9 cellular contexts compared by ENCODE assay signal in the genomic region with DNA sequence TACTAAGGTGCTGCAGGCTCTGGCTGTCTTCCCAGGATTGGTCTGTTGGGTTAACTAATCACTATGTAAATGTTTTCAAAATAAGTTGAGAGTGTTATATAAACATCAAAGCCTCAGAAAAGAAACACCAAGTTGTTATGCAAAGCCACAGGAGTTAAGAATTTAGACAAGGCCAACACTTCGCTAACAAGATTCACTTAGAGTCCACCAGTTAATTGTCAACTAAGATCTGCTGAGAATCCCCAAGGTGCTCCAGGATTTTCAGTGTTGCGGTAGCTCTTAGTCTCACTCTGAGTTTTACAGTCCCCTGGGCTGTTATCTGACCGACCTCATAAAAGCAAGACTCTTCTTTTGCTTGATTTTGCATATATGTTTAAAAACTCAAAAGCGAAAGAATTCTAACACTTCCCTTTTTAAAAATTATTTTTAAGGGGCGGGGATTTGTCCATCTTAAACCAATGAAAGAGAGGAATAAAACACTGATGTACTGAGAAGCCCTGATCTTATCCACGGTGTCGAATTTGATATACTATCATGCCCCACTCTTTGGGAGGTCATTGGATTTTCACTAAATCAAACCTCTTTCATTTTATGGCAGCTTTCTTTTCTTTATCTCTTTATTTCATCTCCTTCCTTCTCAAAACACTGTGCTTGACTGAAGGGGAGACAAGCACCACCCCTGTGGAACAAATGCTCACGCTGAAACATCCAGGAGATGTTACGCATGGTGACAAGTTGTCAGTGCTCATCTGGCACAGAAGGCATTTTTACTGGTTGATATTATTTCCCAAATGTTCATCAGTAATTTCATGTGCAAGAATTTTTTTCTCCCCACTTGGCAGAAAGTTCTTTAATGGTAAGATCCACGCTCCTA. TPM values are rescaled to one million over a fixed set of nuclear protein-coding genes. Genes with fewer than 3 reads are reported as not detected.
DNase-seq lines count a peak whose midpoint lies in the region; ATAC-seq and TF ChIP-seq lines count a peak whose summit lies in the region.
"Had no signal": no experiment of that assay in that cellular context is flagged by ENCODE, and none has a peak within 500 bp of the region (broad histone marks: within the 10 kb centered on the region; RNA-seq: fewer than 3 reads in every experiment).

No MANE protein-coding gene starts in this region.

- peaks cover 49% of the 10 kb centered on the region for H4K20me1 ChIP-seq in GM23338 (replicated peaks; ENCODE audit: insufficient read depth)
- peaks cover 30% of the 10 kb centered on the region; the same call in 1 of the 2 replicates for H4K20me1 ChIP-seq in OCI-LY7 (ENCODE audit: insufficient read depth, low read length)

- H3K4me3 Mint-ChIP-seq in GM23338, result no peak overlapping the region
- H3K4me3 Mint-ChIP-seq in progenitor cell of endocrine pancreas (ENCODE audit: low read depth), result no peak overlapping the region

- H4K91ac ChIP-seq in mesenchymal stem cell (ENCODE audit: low read length), result no peak overlapping the region

- DNase-seq in GM23338 (ENCODE audit: low spot score) (peak; percentile 23), OCI-LY7 (ENCODE audit: low spot score) (peak; percentile 50), mesenchymal stem cell (no peak), progenitor cell of endocrine pancreas (ENCODE audit: low spot score, unreplicated experiment) (no peak), brain microvascular endothelial cell (no peak), RPMI8226 (no peak)
- DNase-seq in stimulated activated CD4-positive, alpha-beta T cell treated with anti-CD3 and anti-CD28 coated beads, Interleukin-4, amount 100 ng/mL, for 1 hour, result no peak
- DNase-seq: left cardiac atrium had no signal

- H2AK5ac ChIP-seq in mesenchymal stem cell (ENCODE audit: low read length, severe bottlenecking), result no peak overlapping the region

- 63% methylated on average over 8 of the region's 10 CpGs for WGBS in mesenchymal stem cell

- H3K9me3 Mint-ChIP-seq in GM23338 (no peaks in the 10 kb centered on the region; the same call in 2 of the 3 replicates), progenitor cell of endocrine pancreas (ENCODE audit: low read depth) (no peaks in the 10 kb centered on the region)

- H3K27me3 Mint-ChIP-seq in GM23338 (ENCODE audit: insufficient read depth, low read depth, poor library complexity), result peaks cover 36% of the 10 kb centered on the region
- peaks cover 87% of the 10 kb centered on the region for H3K27me3 Mint-ChIP-seq in progenitor cell of endocrine pancreas

- H3K4me3 ChIP-seq in GM23338, result no peak overlapping the region
- H3K4me3 ChIP-seq in OCI-LY7 (ENCODE audit: low read depth, low read length, poor library complexity, severe bottlenecking), result peak overlapping the region; percentile 62
- peak overlapping the region in 1 of 2 experiments; percentile 62 for H3K4me3 ChIP-seq in mesenchymal stem cell (ENCODE audit: insufficient read depth in 1 of 2, low read depth in 1 of 2, low read length in 2 of 2)
- no peak overlapping the region for H3K4me3 ChIP-seq in brain microvascular endothelial cell (ENCODE audit: low read depth, low read length)

- H3K14ac ChIP-seq in mesenchymal stem cell (ENCODE audit: low read length in 2 of 2), result no peak overlapping the region

- H3K4me1 ChIP-seq in GM23338 (ENCODE audit: insufficient read depth), result peaks cover 62% of the 10 kb centered on the region
- H3K4me1 ChIP-seq in OCI-LY7 (ENCODE audit: insufficient read depth, low read length, poor library complexity, severe bottlenecking), result peaks cover 83% of the 10 kb centered on the region
- peaks cover 13% of the 10 kb centered on the region for H3K4me1 ChIP-seq in mesenchymal stem cell (ENCODE audit: control insufficient read depth, insufficient read depth, low read depth, low read length)

- H3F3A ChIP-seq in GM23338 (replicated peaks; ENCODE audit: low read depth), result peaks cover 7% of the 10 kb centered on the region; the same call in 1 of the 2 replicates

- POLR2A ChIA-PET in OCI-LY7 (lab: Charles Lee), result interaction anchor here (0.6 to 18.3 kb wide), 6 partner anchors 14 to 512 kb away, joined by 3 to 404 read pairs (median 20); a partner anchor contains a TSS

- H3K9me3 ChIP-seq in OCI-LY7 (ENCODE audit: low read length) (no peaks in the 10 kb centered on the region), mesenchymal stem cell (ENCODE audit: control insufficient read depth, low read length) (no peaks in the 10 kb centered on the region)

- H3K79me2 ChIP-seq in GM23338 (replicated peaks; ENCODE audit: insufficient read depth) (peaks cover 45% of the 10 kb centered on the region), OCI-LY7 (ENCODE audit: insufficient read depth, low read depth, low read length) (peaks cover 100% of the 10 kb centered on the region)

- no peak for TF ChIP-seq CTCF in GM23338 (conservative IDR thresholded peaks at IDR 0.05; ENCODE audit: low read depth in 2 of 2)
- no peak for TF ChIP-seq CTCF in OCI-LY7 (conservative IDR thresholded peaks at IDR 0.05; ENCODE audit: low read length)
- no peak for TF ChIP-seq CTCF in progenitor cell of endocrine pancreas (IDR thresholded peaks at IDR 0.05; ENCODE audit: unreplicated experiment)
- no peak for TF ChIP-seq CTCF in brain microvascular endothelial cell (IDR thresholded peaks at IDR 0.05; ENCODE audit: low read depth, low read length, missing control alignments)

- ATAC-seq in GM18867 (IDR thresholded peaks at IDR 0.05; ENCODE audit: unreplicated experiment) (peak; percentile 61), GM23338 (peak; percentile 51; the same call in 2 of the 3 replicates)

- H3K9me2 ChIP-seq in GM23338 (ENCODE audit: insufficient read depth) (no peaks in the 10 kb centered on the region), OCI-LY7 (ENCODE audit: insufficient read depth, low read length) (no peaks in the 10 kb centered on the region)

- peaks cover 3% of the 10 kb centered on the region; the same call in 2 of the 3 replicates for H3K36me3 Mint-ChIP-seq in GM23338 (ENCODE audit: low read depth)
- peaks cover 6% of the 10 kb centered on the region for H3K36me3 Mint-ChIP-seq in progenitor cell of endocrine pancreas (ENCODE audit: insufficient read depth)

- H2BK120ac ChIP-seq in mesenchymal stem cell (ENCODE audit: low read depth, low read length), result no peak overlapping the region

- CTCF ChIA-PET in OCI-LY7 (lab: Charles Lee; ENCODE audit: unreplicated experiment), result interaction anchor here (3.7 kb wide), 1 partner anchor 31 kb away, joined by 24 read pairs; no protein-coding TSS in a partner anchor

- BruUV-seq in OCI-LY7 (replicated peaks; lab: Mats Ljungman, UMichigan), result no TSS peak

- peaks cover 34% of the 10 kb centered on the region for H3K79me1 ChIP-seq in mesenchymal stem cell (replicated peaks; ENCODE audit: low read length, poor library complexity, severe bottlenecking)

- peak overlapping the region; percentile 71 for H3K9ac ChIP-seq in mesenchymal stem cell (ENCODE audit: low read length)

- intact Hi-C loops in OCI-LY7 (cut with micrococcal nuclease; ENCODE audit: unreplicated experiment), result loop anchor here (10.0 kb wide), 1 partner anchor 1229 kb away; a partner anchor contains a TSS

- H2BK12ac ChIP-seq in mesenchymal stem cell (ENCODE audit: low read length in 2 of 2), result no peak overlapping the region

- H3K27ac Mint-ChIP-seq in GM23338 (no peak overlapping the region), progenitor cell of endocrine pancreas (no peak overlapping the region)

- H2AFZ ChIP-seq in GM23338 (no peak overlapping the region), OCI-LY7 (ENCODE audit: low read length) (no peak overlapping the region; the same call in 1 of the 2 replicates), mesenchymal stem cell (ENCODE audit: low read depth, low read length) (no peak overlapping the region)

- in situ Hi-C loops in brain microvascular endothelial cell (cut with HindIII; ENCODE audit: low pct_ligation_motif_present, low sequenced_read_pairs), result no loop called here

- H4K8ac ChIP-seq in mesenchymal stem cell (ENCODE audit: low read length), result no peak overlapping the region

- H3K4me1 Mint-ChIP-seq in GM23338 (peaks cover 62% of the 10 kb centered on the region), progenitor cell of endocrine pancreas (ENCODE audit: low read depth) (peaks cover 29% of the 10 kb centered on the region)

- peaks cover 93% of the 10 kb centered on the region for H3K27me3 ChIP-seq in GM23338 (ENCODE audit: insufficient read depth)
- H3K27me3 ChIP-seq in mesenchymal stem cell (ENCODE audit: control insufficient read depth in 1 of 2, insufficient read depth in 1 of 2, low read length in 2 of 2), result no peaks in the 10 kb centered on the region
- no peaks in the 10 kb centered on the region for H3K27me3 ChIP-seq in brain microvascular endothelial cell (replicated peaks)

- H3K23ac ChIP-seq in mesenchymal stem cell (ENCODE audit: low read length in 2 of 2), result no peak overlapping the region

- H2BK5ac ChIP-seq in mesenchymal stem cell (ENCODE audit: low read depth, low read length, poor library complexity, severe bottlenecking), result no peak overlapping the region

- H3K27ac ChIP-seq in GM23338 (ENCODE audit: low read depth), result no peak overlapping the region
- H3K27ac ChIP-seq in OCI-LY7 (ENCODE audit: low read depth, low read length, poor library complexity, severe bottlenecking), result peak overlapping the region; percentile 80
- H3K27ac ChIP-seq in mesenchymal stem cell (ENCODE audit: low read length, poor library complexity, severe bottlenecking), result peak overlapping the region; percentile 64
- no peak overlapping the region for H3K27ac ChIP-seq in brain microvascular endothelial cell

- H3K4me2 ChIP-seq in GM23338 (peak overlapping the region; percentile 33), OCI-LY7 (ENCODE audit: low read length) (peak overlapping the region; percentile 94), mesenchymal stem cell (ENCODE audit: low read length, poor library complexity, severe bottlenecking) (peak overlapping the region; percentile 35)

- H3K36me3 ChIP-seq in GM23338 (ENCODE audit: insufficient read depth), result no peaks in the 10 kb centered on the region
- H3K36me3 ChIP-seq in OCI-LY7 (ENCODE audit: insufficient read depth, low read length), result peaks cover 53% of the 10 kb centered on the region
- H3K36me3 ChIP-seq in mesenchymal stem cell (ENCODE audit: control insufficient read depth in 1 of 2, insufficient read depth in 2 of 2, low read depth in 1 of 2, low read length in 2 of 2), result peaks cover 6 to 14% of the 10 kb centered on the region in 2 experiments
- H3K36me3 ChIP-seq in brain microvascular endothelial cell (replicated peaks), result no peaks in the 10 kb centered on the region

- no peak overlapping the region for H3K18ac ChIP-seq in mesenchymal stem cell (ENCODE audit: low read depth in 1 of 2, low read length in 2 of 2)

- H2BK15ac ChIP-seq in mesenchymal stem cell (ENCODE audit: low read depth, poor library complexity, severe bottlenecking), result no peak overlapping the region

- H3K4ac ChIP-seq in mesenchymal stem cell (ENCODE audit: low read depth in 1 of 2, low read length in 2 of 2), result no peak overlapping the region

RNA-seq across cellular contexts. Expression of a gene that starts 7.0 kb away (rescaled TPM):
- total RNA-seq in GM23338 (2014; rRNA removed; shearing (Covaris generic)), result 12.9 and 17.4 TPM in 2 replicates
- polyA plus RNA-seq in GM23338 (2016; fragmentation: Nextera tagmentation; extraction: Ambion mirVana), result 6.2 and 7.4 TPM in 2 replicates
- 79.5 and 95.3 TPM in 2 replicates for total RNA-seq in OCI-LY7 (2014; rRNA removed; shearing (Covaris generic))
- total RNA-seq in OCI-LY7 (2022) (157 and 189 TPM in 2 replicates), progenitor cell of endocrine pancreas (21.0 and 22.2 TPM in 2 replicates)
- polyA plus RNA-seq in mesenchymal stem cell (2013, experiment 1 of 2), result 18.3 TPM
- 17.2 TPM for polyA plus RNA-seq in mesenchymal stem cell (2013, experiment 2 of 2)

RNA-seq across cellular contexts. Expression of a gene that starts 47.9 kb away (rescaled TPM):
- 9.0 and 13.4 TPM in 2 replicates for total RNA-seq in GM23338 (2014; rRNA removed; shearing (Covaris generic))
- 52.8 and 56.9 TPM in 2 replicates for polyA plus RNA-seq in GM23338 (2016; fragmentation: Nextera tagmentation; extraction: Ambion mirVana)
- total RNA-seq in OCI-LY7 (2014; rRNA removed; shearing (Covaris generic)), result 9.0 and 10.7 TPM in 2 replicates
- total RNA-seq in OCI-LY7 (2022), result 6.8 and 13.1 TPM in 2 replicates
- not detected for polyA plus RNA-seq in mesenchymal stem cell (2013, experiment 1 of 2)
- polyA plus RNA-seq in mesenchymal stem cell (2013, experiment 2 of 2), result 0.08 TPM
- total RNA-seq in progenitor cell of endocrine pancreas, result not detected in 2 replicates

Comparison
In these comparisons a context has a peak if more than half of its experiments do, and no peak if none do; other contexts are left out.
1. DNase-seq: peak in GM23338 (single experiment) and OCI-LY7 (single experiment); none in mesenchymal stem cell (single experiment), progenitor cell of endocrine pancreas (single experiment), brain microvascular endothelial cell (single experiment), RPMI8226 (single experiment) and stimulated activated CD4-positive, alpha-beta T cell treated with anti-CD3 and anti-CD28 coated beads, Interleukin-4, amount 100 ng/mL, for 1 hour (single experiment).
2. H3K27ac ChIP-seq: peak in OCI-LY7 (single experiment) and mesenchymal stem cell (single experiment); none in GM23338 (single experiment) and brain microvascular endothelial cell (single experiment).
3. H3K4me2 ChIP-seq: peak in every context shown above with its lines; median percentile 94 in OCI-LY7; 35 in mesenchymal stem cell; 33 in GM23338.